ENCODE assay signal across 9 cellular contexts in the genomic region with DNA sequence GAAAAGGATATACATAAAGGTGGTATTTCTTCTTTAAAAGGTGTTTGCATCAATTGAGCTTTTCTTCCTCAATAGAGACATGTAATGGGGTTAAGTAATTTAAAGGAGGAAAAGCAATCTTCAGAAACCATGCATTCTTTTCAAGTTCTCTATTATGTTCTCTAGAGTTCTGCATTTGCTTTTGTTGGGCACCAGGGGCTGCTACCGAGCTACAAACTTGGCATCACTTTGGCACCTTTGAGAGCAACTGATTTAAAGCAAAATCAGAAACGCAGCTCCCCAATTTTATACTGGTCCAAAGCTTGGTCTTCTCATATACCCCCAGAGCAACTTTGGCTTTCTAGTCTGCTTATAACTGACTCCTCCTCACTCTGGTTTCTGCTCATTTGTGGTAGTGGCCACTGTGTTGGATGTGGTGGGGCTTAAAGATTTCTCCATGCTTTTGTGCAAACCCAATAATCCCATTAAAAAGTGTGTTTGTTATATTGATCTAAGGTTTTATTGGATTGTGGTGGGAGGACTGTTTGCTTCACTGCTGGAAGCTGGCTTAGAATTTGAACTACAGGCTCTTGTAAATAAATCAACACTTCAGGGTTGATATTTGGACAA.
DNase-seq lines count a peak whose midpoint lies in the region; ATAC-seq and TF ChIP-seq lines count a peak whose summit lies in the region.
"Had no signal": no experiment of that assay in that cellular context is flagged by ENCODE, and none has a peak within 500 bp of the region (broad histone marks: within the 10 kb centered on the region; RNA-seq: fewer than 3 reads in every experiment).

No MANE protein-coding gene starts in this region.

- no peaks in the 10 kb centered on the region for H3F3A ChIP-seq in PC-3 (ENCODE audit: low read length, unreplicated experiment)

- no peaks in the 10 kb centered on the region for H3K36me3 ChIP-seq in PC-3 (ENCODE audit: low read depth, low read length)

- TF ChIP-seq CTCF in PC-3 (conservative IDR thresholded peaks at IDR 0.05; ENCODE audit: low read depth, low read length) (peak; percentile 73), fibroblast of pulmonary artery (IDR thresholded peaks at IDR 0.05; ENCODE audit: low read length, missing control alignments) (peak; percentile 86)

- H3K27me3 ChIP-seq in PC-3 (ENCODE audit: low read length), result 0 out of 2 replicates have a peak, but pooled peaks cover 5% of the 10 kb centered on the region

- no peak overlapping the region for H3K4me2 ChIP-seq in PC-3 (ENCODE audit: low read length)

- BruUV-seq in PC-3 (replicated peaks; lab: Mats Ljungman, UMichigan), result no TSS peak

- DNase-seq in AG08396 (ENCODE audit: low spot score), result peak; percentile 47
- DNase-seq in HK-2 (ENCODE audit: unreplicated experiment), result peak; percentile 26
- peak; percentile 47 for DNase-seq in PC-3
- peak; percentile 53 for DNase-seq in fibroblast of pulmonary artery (ENCODE audit: low read depth)
- DNase-seq in pons (ENCODE audit: low spot score), result peak; percentile 81
- no peak for DNase-seq in DMS79 (lab: John Stamatoyannopoulos, UW)
- DNase-seq: stimulated activated naive B cell treated with anti-CD40 and anti-IgM and Interleukin-4, amounts not matched to agents 10 μg/mL and 1 μg/mL and 100 μg/mL, for 72 hours had no signal

- CTCF ChIA-PET in PC-3 (lab: Charles Lee), result interaction anchor here (0.5 to 1.0 kb wide), 2 partner anchors 42 to 490 kb away, joined by 4 read pairs; no protein-coding TSS in a partner anchor

- no peak overlapping the region for H3K9ac ChIP-seq in PC-3 (ENCODE audit: low read length)

- intact Hi-C loops in PC-3 (cut with micrococcal nuclease), result loop anchor here (1.0 to 5.0 kb wide), 4 partner anchors 67 to 667 kb away; no protein-coding TSS in a partner anchor

- no peaks in the 10 kb centered on the region for H3K9me3 ChIP-seq in PC-3 (ENCODE audit: low read length)

- POLR2A ChIA-PET in PC-3 (lab: Charles Lee; ENCODE audit: unreplicated experiment), result no interaction called here

- H3K9me2 ChIP-seq in PC-3 (replicated peaks; ENCODE audit: low read length), result no peaks in the 10 kb centered on the region

- H4K20me1 ChIP-seq in PC-3 (ENCODE audit: low read length), result no peaks in the 10 kb centered on the region

- H3K4me1 ChIP-seq in PC-3 (ENCODE audit: insufficient read depth, low read length), result no peaks in the 10 kb centered on the region

- no peak overlapping the region for H3K27ac ChIP-seq in PC-3 (ENCODE audit: low read length)

- H2AFZ ChIP-seq in PC-3 (ENCODE audit: low read length), result no peak overlapping the region

- no peaks in the 10 kb centered on the region for H3K79me2 ChIP-seq in PC-3 (ENCODE audit: low read length)

- peak; percentile 78 for ATAC-seq in GM18511 (IDR thresholded peaks at IDR 0.05; ENCODE audit: unreplicated experiment)
- peak; percentile 74 for ATAC-seq in PC-3
- ATAC-seq in GM21515 (IDR thresholded peaks at IDR 0.05; ENCODE audit: unreplicated experiment), result no peak

- H3K4me3 ChIP-seq in PC-3 (ENCODE audit: low read length) (no peak overlapping the region), fibroblast of pulmonary artery (replicated peaks; ENCODE audit: low read depth, low read length) (no peak overlapping the region)
